Comparison of ENCODE assay signal across 1 cellular context in genomic region chr19:14061751-14062557, GRCh38.
TF ChIP-seq lines count a peak whose summit lies in the region.

TSS of gene PALM3 (minus strand) at chr19:14062076. CDS start at chr19:14061980, 96 bp downstream.

TF ChIP-seq in A549, 52 proteins besides CTCF, POLR2A, EP300 and RAD21:
- TF ChIP-seq HDAC2 (IDR thresholded peaks at IDR 0.05) (no peak), SMC3 (IDR thresholded peaks at IDR 0.05) (no peak), NFE2L2 (conservative IDR thresholded peaks at IDR 0.05; ENCODE audit: low read length) (no peak), POLR2AphosphoS2 (conservative IDR thresholded peaks at IDR 0.05; ENCODE audit: low read length) (no peak), KDM1A (IDR thresholded peaks at IDR 0.05; ENCODE audit: low read depth) (no peak), CHD4 (IDR thresholded peaks at IDR 0.05; ENCODE audit: borderline replicate concordance) (no peak), BCL3 (IDR thresholded peaks at IDR 0.05) (no peak), ESRRA (IDR thresholded peaks at IDR 0.05; ENCODE audit: borderline replicate concordance, low read length) (no peak), HOXB5 (CRISPR knock-in tag; IDR thresholded peaks at IDR 0.05) (no peak), HEYL (CRISPR knock-in tag; IDR thresholded peaks at IDR 0.05) (no peak)
- TF ChIP-seq, protein P1, sequence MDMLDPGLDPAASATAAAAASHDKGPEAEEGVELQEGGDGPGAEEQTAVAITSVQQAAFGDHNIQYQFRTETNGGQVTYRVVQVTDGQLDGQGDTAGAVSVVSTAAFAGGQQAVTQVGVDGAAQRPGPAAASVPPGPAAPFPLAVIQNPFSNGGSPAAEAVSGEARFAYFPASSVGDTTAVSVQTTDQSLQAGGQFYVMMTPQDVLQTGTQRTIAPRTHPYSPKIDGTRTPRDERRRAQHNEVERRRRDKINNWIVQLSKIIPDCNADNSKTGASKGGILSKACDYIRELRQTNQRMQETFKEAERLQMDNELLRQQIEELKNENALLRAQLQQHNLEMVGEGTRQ (IDR thresholded peaks at IDR 0.05): no peak
